ENCODE assay signal across 16 cellular contexts in the genomic region with DNA sequence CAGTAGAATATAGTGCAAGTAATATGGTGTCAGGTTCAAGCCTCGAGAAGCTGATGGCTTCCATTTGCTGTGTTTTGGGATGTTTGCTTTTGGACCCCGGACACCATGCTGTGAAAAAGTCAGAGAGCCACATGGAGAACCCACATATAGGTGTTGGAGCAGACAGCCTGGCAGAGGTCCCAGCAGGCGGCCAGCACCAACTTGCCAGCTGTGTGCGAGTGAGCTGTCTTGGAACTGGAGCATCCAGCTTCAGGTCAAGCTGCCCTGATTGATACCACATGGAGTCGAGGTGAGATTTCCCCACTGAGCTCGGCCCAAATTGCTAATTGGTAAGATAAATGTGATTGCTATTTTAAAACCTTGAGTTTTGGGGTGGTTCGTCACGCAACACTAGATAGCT.
"Had no signal": no experiment of that assay in that cellular context is flagged by ENCODE, and none has a peak within 500 bp of the region (broad histone marks: within the 10 kb centered on the region; RNA-seq: fewer than 3 reads in every experiment).

No MANE protein-coding gene starts in this region.

- H3K27me3 ChIP-seq: cardiac muscle cell, pancreas, tibial nerve, vagina had no signal

- H3K9me3 ChIP-seq: pancreas, vagina had no signal

- ATAC-seq: activated CD4-positive, CD25-positive, alpha-beta regulatory T cell treated with anti-CD3 and anti-CD28 coated beads, Interleukin-2, amount 50 U/mL, for 24 hours; pancreas had no signal

- DNase-seq: activated CD4-positive, alpha-beta T cell treated with anti-CD3 and anti-CD28 coated beads, Interleukin-2, amount 50 U/mL, for 4 hours; activated naive CD4-positive, alpha-beta T cell treated with anti-CD3 and anti-CD28 coated beads, Interleukin-2, amount 50 U/mL, for 16 hours; activated T-cell treated with anti-CD3 and anti-CD28 coated beads for 4 hours; naive B cell; pancreas; retina; stimulated activated CD4-positive, alpha-beta T cell treated with anti-CD3 and anti-CD28 coated beads, Interleukin-4, amount 100 ng/mL, for 24 hours; stimulated activated naive CD4-positive, alpha-beta T cell treated with Interleukin-2 at 50 U/mL for 16 hours; substantia nigra had no signal

- H3K36me3 Mint-ChIP-seq: naive B cell had no signal

- FAIRE-seq: pancreas had no signal

- H3K27me3 Mint-ChIP-seq: naive B cell had no signal

- H3K4me3 ChIP-seq: cardiac muscle cell, lung, pancreas, skin epidermis, tibial nerve, vagina had no signal

- H3K27ac Mint-ChIP-seq: activated T-helper 2 cell treated with anti-CD3 and anti-CD28 coated beads, Interferon-gamma antibody, Interleukin-2, Interleukin-4, amounts not matched to agents 10 μg/mL and 5 μg/mL and 100 μg/mL, durations not matched to agents 14 hours and 24 hours and 36 hours; naive B cell had no signal

- H3K36me3 ChIP-seq: cardiac muscle cell, pancreas, tibial nerve, vagina had no signal

- H3K4me3 Mint-ChIP-seq: naive B cell had no signal

- H3K4me1 ChIP-seq: pancreas, tibial nerve had no signal

- H3K27ac ChIP-seq: cardiac muscle cell, pancreas, skin epidermis, tibial nerve, vagina had no signal
